Comparison of ENCODE assay signal across 9 cellular contexts in the genomic region with DNA sequence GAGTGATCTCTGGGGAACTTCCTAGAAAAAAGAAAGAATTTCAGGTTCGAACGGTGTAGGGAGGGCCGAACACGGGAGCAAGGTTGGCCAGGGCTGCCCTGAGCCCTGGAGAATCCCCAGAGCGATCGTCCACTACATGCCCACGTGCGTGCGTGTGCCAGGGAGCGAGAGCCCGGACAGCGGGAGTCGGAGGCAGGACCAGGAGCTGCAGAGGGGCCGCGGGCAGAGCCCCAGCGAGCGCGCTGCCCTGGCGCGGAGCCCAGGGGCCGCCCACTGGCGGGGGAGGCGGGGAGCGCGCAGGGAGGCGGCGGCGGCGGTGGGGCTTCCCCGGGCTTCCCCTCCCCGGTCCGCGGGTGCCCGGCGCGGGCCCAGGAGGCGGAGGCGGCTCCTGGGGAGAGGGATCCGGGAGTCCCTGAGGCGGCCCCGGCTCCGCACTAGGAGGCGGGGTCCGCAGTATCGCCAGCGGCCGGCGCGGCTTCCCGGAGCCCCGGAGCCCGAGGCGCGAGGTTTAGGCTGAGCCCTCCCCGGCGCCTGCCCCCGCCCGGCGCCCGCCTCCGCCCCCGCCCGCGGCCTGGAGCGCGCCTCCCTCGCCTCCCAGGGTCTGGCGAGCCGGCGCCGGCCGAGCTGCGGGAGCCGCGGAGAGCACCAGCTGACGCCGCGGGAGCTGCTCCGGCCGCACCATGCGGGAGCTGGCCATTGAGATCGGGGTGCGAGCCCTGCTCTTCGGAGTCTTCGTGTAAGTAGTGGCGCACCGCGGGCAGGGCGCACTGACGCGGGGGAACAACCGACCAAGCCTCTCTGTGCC. TPM values are rescaled to one million over a fixed set of nuclear protein-coding genes. Genes with fewer than 3 reads are reported as not detected.
DNase-seq lines count a peak whose midpoint lies in the region; ATAC-seq and TF ChIP-seq lines count a peak whose summit lies in the region.
"Had no signal": no experiment of that assay in that cellular context is flagged by ENCODE, and none has a peak within 500 bp of the region (broad histone marks: within the 10 kb centered on the region; RNA-seq: fewer than 3 reads in every experiment).

Gene PLPP4 (plus strand): TSS at position 602 of the 805 bp plus-strand sequence. CDS start 79 bp downstream, at position 681.

- H3K27ac Mint-ChIP-seq in nephron progenitor cell: no peak within 1 kb of the TSS

- H3K36me3 ChIP-seq in RWPE2 (ENCODE audit: low read depth): no peaks in the 10 kb centered on the region

- H3K9me3 ChIP-seq in RWPE2 (ENCODE audit: severe bottlenecking): no peaks in the 10 kb centered on the region

- no peak within 1 kb of the TSS for H3K27ac ChIP-seq in RWPE2 (ENCODE audit: poor library complexity, severe bottlenecking)

- H3K4me3 Mint-ChIP-seq in nephron progenitor cell: peak within 1 kb of the TSS; percentile 90
- H3K4me3 Mint-ChIP-seq: activated T-cell treated with anti-CD3 and anti-CD28 coated beads, Interleukin-2, amount 50 U/mL, for 4 hours had no signal

- peak; percentile 10 for ATAC-seq in Right ventricle myocardium inferior
- peak; percentile 59 for ATAC-seq in RWPE2 (ENCODE audit: low read depth)
- no peak for ATAC-seq in HG03439 (IDR thresholded peaks at IDR 0.05; ENCODE audit: unreplicated experiment)

- no peaks in the 10 kb centered on the region for H3K9me3 Mint-ChIP-seq in nephron progenitor cell
- H3K9me3 Mint-ChIP-seq: activated T-cell treated with anti-CD3 and anti-CD28 coated beads, Interleukin-2, amount 50 U/mL, for 4 hours had no signal

- peaks cover 14% of the 10 kb centered on the region for H3K4me1 Mint-ChIP-seq in nephron progenitor cell

- no peak for TF ChIP-seq CTCF in RWPE2 (IDR thresholded peaks at IDR 0.05; ENCODE audit: poor library complexity, severe bottlenecking)
- TF ChIP-seq CTCF in fibroblast of villous mesenchyme (IDR thresholded peaks at IDR 0.05; ENCODE audit: insufficient read depth, low read depth, low read length): no peak
- TF ChIP-seq CTCF in nephron progenitor cell (IDR thresholded peaks at IDR 0.05): no peak

- peaks cover 96% of the 10 kb centered on the region for H3K27me3 Mint-ChIP-seq in nephron progenitor cell (ENCODE audit: low read depth, poor library complexity)

- DNase-seq in Right ventricle myocardium inferior (ENCODE audit: missing footprints) (no peak), cardiac septum (ENCODE audit: low spot score) (no peak), RWPE2 (ENCODE audit: low spot score) (no peak), fibroblast of villous mesenchyme (ENCODE audit: low read depth) (peak; percentile 27), nephron progenitor cell (peak; percentile 74), mucosa of gallbladder (ENCODE audit: low spot score) (no peak), NCI-H1048 (lab: John Stamatoyannopoulos, UW) (no peak)
- DNase-seq: activated T-cell treated with anti-CD3 and anti-CD28 coated beads, Interleukin-2, amount 50 U/mL, for 4 hours had no signal

- peaks cover 4% of the 10 kb centered on the region for H3K27me3 ChIP-seq in RWPE2 (ENCODE audit: insufficient read depth, poor library complexity, severe bottlenecking)

- no peaks in the 10 kb centered on the region for H3K36me3 Mint-ChIP-seq in nephron progenitor cell (ENCODE audit: low read depth)

- intact Hi-C loops in Right ventricle myocardium inferior (cut with DNase I) (no loop called here), cardiac septum (cut with DNase I) (no loop called here)

- H3K4me1 ChIP-seq in RWPE2 (ENCODE audit: insufficient read depth, poor library complexity, severe bottlenecking): peaks cover 11% of the 10 kb centered on the region

- peak within 1 kb of the TSS; percentile 49 for H3K4me3 ChIP-seq in RWPE2 (ENCODE audit: severe bottlenecking)
- peak within 1 kb of the TSS; percentile 58 for H3K4me3 ChIP-seq in fibroblast of villous mesenchyme (ENCODE audit: low read depth, low read length)

RNA-seq across cellular contexts. Expression of gene PLPP4, which starts in this region (rescaled TPM):
- not detected for total RNA-seq in Right ventricle myocardium inferior
- total RNA-seq in cardiac septum: 0.27 TPM
- total RNA-seq in fibroblast of villous mesenchyme: 0.86 and 4.2 TPM in 2 replicates
- total RNA-seq in mucosa of gallbladder: 0.60 TPM
- total RNA-seq: activated T-cell treated with anti-CD3 and anti-CD28 coated beads, Interleukin-2, amount 50 U/mL, for 4 hours had no signal

Comparison
In these comparisons a context has a peak if more than half of its experiments do, and no peak if none do; other contexts are left out.
1. Peak in ATAC-seq in Right ventricle myocardium inferior; RNA of the gene not detected or under 1 TPM.
2. DNase-seq: peak in fibroblast of villous mesenchyme (single experiment) and nephron progenitor cell (single experiment); none in Right ventricle myocardium inferior (single experiment), cardiac septum (single experiment), RWPE2 (single experiment), mucosa of gallbladder (single experiment) and NCI-H1048 (single experiment).